10 cellular contexts compared by ENCODE assay signal in the genomic region with DNA sequence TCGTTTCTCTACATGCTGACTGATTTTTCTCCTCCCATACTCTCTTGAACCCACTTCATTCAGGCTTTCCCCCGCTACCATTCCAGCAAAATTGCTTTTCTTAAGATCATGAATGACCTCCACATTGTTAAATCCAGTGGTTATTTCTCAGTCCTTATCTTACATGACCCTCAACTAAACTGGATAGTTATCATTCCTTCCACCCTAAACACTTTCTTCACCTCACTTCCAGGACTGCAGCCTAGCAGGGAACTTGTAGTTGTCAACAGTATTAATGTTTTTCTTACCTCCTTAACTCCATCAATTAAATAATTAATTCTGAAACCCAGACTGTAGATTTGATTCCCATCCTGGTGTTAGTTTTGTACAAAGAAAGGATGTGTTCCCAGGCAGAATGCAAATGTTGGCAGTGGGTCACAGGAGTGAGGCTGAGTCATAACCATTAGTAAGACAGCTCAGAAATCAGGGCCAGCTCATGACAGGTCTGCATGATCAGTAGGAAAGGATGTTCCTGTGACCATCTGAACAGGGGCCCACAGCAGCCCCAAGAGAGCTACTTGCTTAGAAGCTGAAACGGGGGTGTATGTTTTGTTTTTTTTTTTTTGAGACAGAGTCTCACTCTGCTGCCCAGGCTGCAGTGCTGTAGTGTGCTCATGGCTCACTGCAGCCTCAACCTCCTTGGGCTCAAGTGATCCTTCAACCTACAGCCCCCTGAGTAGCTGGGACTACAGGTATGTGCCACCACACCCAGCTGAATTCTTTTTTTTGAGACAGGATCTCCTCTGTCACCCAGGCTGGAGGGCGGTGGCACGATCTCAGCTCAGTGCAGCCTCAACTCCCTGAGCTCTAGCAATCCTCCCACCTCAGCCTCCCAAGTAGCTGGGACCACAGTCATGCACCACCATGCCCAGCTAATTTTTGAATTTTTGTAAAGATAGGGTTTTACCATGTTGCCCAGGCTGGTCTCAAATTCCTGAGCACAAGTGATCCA. TPM values are rescaled to one million over a fixed set of nuclear protein-coding genes. Genes with fewer than 3 reads are reported as not detected.
DNase-seq lines count a peak whose midpoint lies in the region; ATAC-seq, FAIRE-seq and TF ChIP-seq lines count a peak whose summit lies in the region.
"Had no signal": no experiment of that assay in that cellular context is flagged by ENCODE, and none has a peak within 500 bp of the region (broad histone marks: within the 10 kb centered on the region; RNA-seq: fewer than 3 reads in every experiment).

No MANE protein-coding gene starts in this region.

- DNase-seq in DMS53 (lab: John Stamatoyannopoulos, UW) (peak; percentile 48), DMS53 treated with DMSO at 0.1 percent for 48 hours (lab: John Stamatoyannopoulos, UW; ENCODE audit: unreplicated experiment) (no peak), HTR-8/SVneo (ENCODE audit: insufficient read length, low spot score) (peak; percentile 81), bronchial epithelial cell (ENCODE audit: low read depth) (peak; percentile 93), posterior vena cava (ENCODE audit: low spot score) (peak; percentile 83), NCI-H1436 (lab: John Stamatoyannopoulos, UW) (no peak), NCI-H526 (lab: John Stamatoyannopoulos, UW) (no peak)

- FAIRE-seq in HTR-8/SVneo (lab: Jason Lieb, UNC), result no peak
- no peak for FAIRE-seq in bronchial epithelial cell (lab: Jason Lieb, UNC)
- FAIRE-seq: A204.1 had no signal

- no peak for TF ChIP-seq CTCF in bronchial epithelial cell (IDR thresholded peaks at IDR 0.05; ENCODE audit: insufficient read depth, low read length, severe bottlenecking)

- H3K4me3 ChIP-seq in bronchial epithelial cell (ENCODE audit: low read depth, low read length), result no peak overlapping the region
- H3K4me3 ChIP-seq: skin epidermis had no signal

- intact Hi-C loops in posterior vena cava (cut with DNase I), result no loop called here

- H3K27me3 ChIP-seq in bronchial epithelial cell (ENCODE audit: control insufficient read depth, insufficient read depth, low read length), result no peaks in the 10 kb centered on the region

- peak; percentile 73 for ATAC-seq in GM21717 (IDR thresholded peaks at IDR 0.05; ENCODE audit: unreplicated experiment)

- H3K36me3 ChIP-seq in bronchial epithelial cell (ENCODE audit: control insufficient read depth, insufficient read depth, low read length), result no peaks in the 10 kb centered on the region

RNA-seq across cellular contexts. Expression of a gene that starts 9.1 kb away (rescaled TPM):
- total RNA-seq in bronchial epithelial cell (0.53 and 0.64 TPM in 2 replicates), posterior vena cava (not detected)

Comparison
In these comparisons a context has a peak if more than half of its experiments do, and no peak if none do; other contexts are left out.
1. DNase-seq: peak in DMS53 (single experiment), HTR-8/SVneo (single experiment), bronchial epithelial cell (single experiment) and posterior vena cava (single experiment); none in DMS53 treated with DMSO at 0.1 percent for 48 hours (single experiment), NCI-H1436 (single experiment) and NCI-H526 (0 of 2).